In genomic region chr9:107219486-107219853, GRCh38 we compare ENCODE assay signal across 18 cellular contexts.
DNase-seq lines count a peak whose midpoint lies in the region; ATAC-seq and TF ChIP-seq lines count a peak whose summit lies in the region.
"Had no signal": no experiment of that assay in that cellular context is flagged by ENCODE, and none has a peak within 500 bp of the region (broad histone marks: within the 10 kb centered on the region; RNA-seq: fewer than 3 reads in every experiment).

No MANE protein-coding gene starts in this region.

- WGBS in tibial nerve, 2 donors, result 93 to 94% methylated on average over 2 of the region's 2 CpGs

- no peaks in the 10 kb centered on the region for H3K27me3 ChIP-seq in tibial nerve
- H3K27me3 ChIP-seq: adrenal gland, gastrocnemius medialis, tibial artery had no signal

- TF ChIP-seq EP300 in tibial nerve (IDR thresholded peaks at IDR 0.05), result no peak

- no peak overlapping the region for H3K4me3 ChIP-seq in tibial nerve
- H3K4me3 ChIP-seq: adrenal gland, gastrocnemius medialis, tibial artery had no signal

- peak; percentile 34 for ATAC-seq in GM18520 (IDR thresholded peaks at IDR 0.05; ENCODE audit: unreplicated experiment)
- ATAC-seq in GM21390 (IDR thresholded peaks at IDR 0.05; ENCODE audit: unreplicated experiment), result peak; percentile 40
- ATAC-seq in HG02885 (IDR thresholded peaks at IDR 0.05; ENCODE audit: poor library complexity, unreplicated experiment), result peak; percentile 30
- ATAC-seq in HG03571 (IDR thresholded peaks at IDR 0.05; ENCODE audit: unreplicated experiment), result peak; percentile 23
- ATAC-seq: gastrocnemius medialis had no signal

- DNase-seq in ureter (ENCODE audit: low spot score) (no peak), NCI-H2081 (lab: John Stamatoyannopoulos, UW) (no peak), NCI-H128 (lab: John Stamatoyannopoulos, UW; ENCODE audit: unreplicated experiment) (no peak), tibial nerve (ENCODE audit: low spot score in 2 of 2) (no peak)
- DNase-seq: activated T-cell treated with anti-CD3 and anti-CD28 coated beads, Interleukin-2, amount 50 U/mL, for 4 hours; adrenal gland; cerebellar nuclear complex; DMS53; gastrocnemius medialis; KBM-7; NCI-H1436; NCI-H524 treated with DMSO at 0.1 percent for 48 hours; RPMI8226; tibial artery had no signal

- H3K27ac ChIP-seq in tibial nerve, result no peak overlapping the region
- H3K27ac ChIP-seq: adrenal gland, gastrocnemius medialis, tibial artery had no signal

- TF ChIP-seq POLR2A in tibial nerve (IDR thresholded peaks at IDR 0.05), result no peak

- no peaks in the 10 kb centered on the region for H3K4me1 ChIP-seq in tibial nerve
- H3K4me1 ChIP-seq: adrenal gland, tibial artery had no signal

- H3K9me3 ChIP-seq in tibial nerve, result no peaks in the 10 kb centered on the region
- H3K9me3 ChIP-seq: adrenal gland, gastrocnemius medialis, tibial artery had no signal

- no peak for TF ChIP-seq CTCF in tibial nerve (IDR thresholded peaks at IDR 0.05)

- H3K36me3 ChIP-seq in tibial nerve, result no peaks in the 10 kb centered on the region
- H3K36me3 ChIP-seq: adrenal gland, gastrocnemius medialis, tibial artery had no signal
